In the genomic region with DNA sequence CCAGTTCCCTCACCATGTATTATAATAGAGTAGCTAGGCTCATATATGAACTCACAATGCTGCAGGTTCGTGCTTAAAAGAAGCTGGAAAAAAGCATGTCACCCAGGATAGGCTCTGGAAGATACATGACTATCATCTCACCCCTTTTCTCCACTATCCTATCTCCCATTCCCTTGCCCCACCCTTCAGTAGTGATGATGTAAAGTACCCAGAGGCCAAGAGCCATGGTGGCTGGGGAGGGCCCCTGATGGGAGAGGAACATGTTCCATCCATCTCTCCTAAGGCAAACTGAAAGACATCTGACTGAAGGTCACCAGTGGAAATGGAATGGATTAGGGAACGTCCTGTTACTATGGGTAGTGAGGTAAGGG, we compare ENCODE assay signal across 11 cellular contexts. TPM values are rescaled to one million over a fixed set of nuclear protein-coding genes. Genes with fewer than 3 reads are reported as not detected.
DNase-seq lines count a peak whose midpoint lies in the region; ATAC-seq and FAIRE-seq lines count a peak whose summit lies in the region.
"Had no signal": no experiment of that assay in that cellular context is flagged by ENCODE, and none has a peak within 500 bp of the region (broad histone marks: within the 10 kb centered on the region; RNA-seq: fewer than 3 reads in every experiment).

No MANE protein-coding gene starts in this region.

- no peak overlapping the region for H3K27ac ChIP-seq in GM23248
- H3K27ac ChIP-seq in duodenal mucosa (ENCODE audit: low read depth, low read length): no peak overlapping the region
- H3K27ac ChIP-seq: breast epithelium, SJCRH30 had no signal

- peaks cover 47% of the 10 kb centered on the region for H3K4me1 ChIP-seq in GM23248 (ENCODE audit: insufficient read depth)
- H3K4me1 ChIP-seq in duodenal mucosa (ENCODE audit: control insufficient read depth in 1 of 2, insufficient read depth in 2 of 2, low read length in 2 of 2): peaks cover 4 to 10% of the 10 kb centered on the region in 2 donors
- H3K4me1 ChIP-seq: breast epithelium had no signal

- H3K9me3 ChIP-seq in GM23248 (ENCODE audit: low read depth) (no peaks in the 10 kb centered on the region), duodenal mucosa (ENCODE audit: control insufficient read depth in 1 of 2, low read length in 2 of 2) (no peaks in the 10 kb centered on the region), MG63 (no peaks in the 10 kb centered on the region)
- H3K9me3 ChIP-seq: breast epithelium, SJCRH30 had no signal

- H3K9ac ChIP-seq in GM23248: no peak overlapping the region; the same call in 1 of the 2 replicates
- no peak overlapping the region for H3K9ac ChIP-seq in duodenal mucosa (ENCODE audit: low read depth in 1 of 2, low read length in 2 of 2)

- 25 to 35% methylated on average over 2 of the region's 2 CpGs for WGBS in GM23248 (ENCODE audit: low coverage in 1 of 2, low lambda C conversion rate in 2 of 2, missing lambda C conversion rate in 2 of 2), 2 experiments

- no peak for FAIRE-seq in frontal cortex (lab: Jason Lieb, UNC)
- FAIRE-seq: islet of Langerhans, urothelium cell line had no signal

- H3F3A ChIP-seq in GM23248 (ENCODE audit: insufficient read depth): peaks cover 47% of the 10 kb centered on the region

- H3K4me3 ChIP-seq in GM23248 (no peak overlapping the region), duodenal mucosa (ENCODE audit: low read depth in 1 of 2, low read length in 2 of 2) (peak overlapping the region; percentile 49 to 59), MG63 (no peak overlapping the region)
- H3K4me3 ChIP-seq: breast epithelium, SJCRH30 had no signal

- intact Hi-C loops in sciatic nerve (cut with DNase I): no loop called here

- H3K27me3 ChIP-seq in GM23248 (replicated peaks; ENCODE audit: insufficient read depth): no peaks in the 10 kb centered on the region
- H3K27me3 ChIP-seq in duodenal mucosa (ENCODE audit: control insufficient read depth in 1 of 2, insufficient read depth in 2 of 2, low read length in 2 of 2): no peaks in the 10 kb centered on the region
- no peaks in the 10 kb centered on the region for H3K27me3 ChIP-seq in MG63
- H3K27me3 ChIP-seq: breast epithelium, SJCRH30 had no signal

- peak; percentile 25 for ATAC-seq in sciatic nerve

- in situ Hi-C loops in GM23248 (cut with MboI): no loop called here

- no peaks in the 10 kb centered on the region for H3K9me2 ChIP-seq in GM23248 (ENCODE audit: insufficient read depth)

- H3K36me3 ChIP-seq in GM23248 (ENCODE audit: low read depth) (no peaks in the 10 kb centered on the region), duodenal mucosa (ENCODE audit: control insufficient read depth in 1 of 2, insufficient read depth in 2 of 2, low read length in 2 of 2) (peaks cover 3 to 4% of the 10 kb centered on the region in 2 donors), MG63 (peaks cover 13% of the 10 kb centered on the region)
- H3K36me3 ChIP-seq: breast epithelium, SJCRH30 had no signal

- peak overlapping the region; percentile 34 for H3K4me2 ChIP-seq in GM23248 (ENCODE audit: unreplicated experiment)

- no peaks in the 10 kb centered on the region for H3K79me2 ChIP-seq in GM23248 (ENCODE audit: insufficient read depth)

- H2AFZ ChIP-seq in GM23248: no peak overlapping the region

- H4K20me1 ChIP-seq in GM23248 (ENCODE audit: insufficient read depth): no peaks in the 10 kb centered on the region

- no peak for DNase-seq in GM23248
- peak; percentile 25 for DNase-seq in NCI-H69 (lab: John Stamatoyannopoulos, UW)
- DNase-seq in sciatic nerve (ENCODE audit: low spot score): no peak
- no peak for DNase-seq in MG63
- no peak for DNase-seq in NCI-H2107 treated with DMSO at 0.1 percent for 48 hours (lab: John Stamatoyannopoulos, UW; ENCODE audit: unreplicated experiment)
- DNase-seq in frontal cortex (ENCODE audit: low spot score in 2 of 2): no peak

RNA-seq across cellular contexts. Expression of a gene that starts 20.3 kb away (rescaled TPM):
- 14.3 and 30.2 TPM in 2 replicates for total RNA-seq in GM23248 (2014; rRNA removed; shearing (Covaris generic))
- 13.6 and 14.7 TPM in 2 replicates for polyA plus RNA-seq in GM23248 (2016; fragmentation: Nextera tagmentation; extraction: Ambion mirVana)
- total RNA-seq in sciatic nerve: 18.1 TPM
- total RNA-seq in MG63 (2014; rRNA removed; shearing (Covaris generic); ENCODE audit: low replicate concordance): 16.9 and 20.5 TPM in 2 replicates
- 23.2 TPM for total RNA-seq in frontal cortex

RNA-seq across cellular contexts. Expression of a gene that starts 57.8 kb away (rescaled TPM):
- 0.51 and 2.2 TPM in 2 replicates for total RNA-seq in GM23248 (2014; rRNA removed; shearing (Covaris generic))
- polyA plus RNA-seq in GM23248 (2016; fragmentation: Nextera tagmentation; extraction: Ambion mirVana): 0.75 and 0.95 TPM in 2 replicates
- 2.8 TPM for total RNA-seq in sciatic nerve
- 1.6 and 5.1 TPM in 2 replicates for total RNA-seq in MG63 (2014; rRNA removed; shearing (Covaris generic); ENCODE audit: low replicate concordance)
- 3.3 TPM for total RNA-seq in frontal cortex

Comparison
In these comparisons a context has a peak if more than half of its experiments do, and no peak if none do; other contexts are left out.
1. H3K4me3 ChIP-seq: peak in duodenal mucosa (2 of 2); none in GM23248 (single experiment) and MG63 (single experiment).